ENCODE assay signal across 9 cellular contexts in the genomic region with DNA sequence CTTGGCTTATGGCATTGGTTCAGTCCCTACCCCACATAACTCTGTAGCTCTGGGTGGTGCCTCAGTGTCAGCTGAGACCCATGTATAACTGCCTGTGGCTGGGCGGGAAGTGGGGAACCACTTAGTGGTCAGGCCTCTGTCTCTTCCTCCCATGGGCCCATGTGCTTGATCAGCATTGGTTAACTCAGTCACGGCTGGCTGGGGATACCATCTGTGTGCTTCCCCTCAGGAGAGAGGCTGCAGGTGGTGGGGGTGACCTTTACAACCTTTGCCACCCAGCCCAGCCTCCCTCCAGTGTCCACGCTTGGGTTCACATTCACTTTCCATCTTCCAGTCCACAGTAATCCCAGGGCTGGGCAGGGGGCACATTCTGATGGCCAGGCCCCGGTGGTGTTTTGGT.
DNase-seq lines count a peak whose midpoint lies in the region; ATAC-seq lines count a peak whose summit lies in the region.
"Had no signal": no experiment of that assay in that cellular context is flagged by ENCODE, and none has a peak within 500 bp of the region (broad histone marks: within the 10 kb centered on the region; RNA-seq: fewer than 3 reads in every experiment).

No MANE protein-coding gene starts in this region.

- peak; percentile 63 for ATAC-seq in HG03342 (IDR thresholded peaks at IDR 0.05; ENCODE audit: unreplicated experiment)

- H3K4me3 ChIP-seq in skin epidermis = no peak overlapping the region
- H3K4me3 ChIP-seq: vagina had no signal

- DNase-seq in activated naive CD4-positive, alpha-beta T cell treated with Interleukin-2 at 50 U/mL for 16 hours = peak; percentile 48
- no peak for DNase-seq in activated naive CD4-positive, alpha-beta T cell treated with anti-CD3 and anti-CD28 coated beads, Interleukin-2, amount 50 U/mL, for 16 hours
- DNase-seq in activated CD4-positive, alpha-beta T cell treated with anti-CD3 and anti-CD28 coated beads, Interleukin-2, amount 50 U/mL, for 1 hour = peak; percentile 39
- no peak for DNase-seq in islet precursor cell
- DNase-seq in NCI-H345 (lab: John Stamatoyannopoulos, UW) = no peak
- no peak for DNase-seq in NCI-H1436 treated with DMSO at 0.1 percent for 48 hours (lab: John Stamatoyannopoulos, UW)

- peak overlapping the region in 11 of 21 experiments; percentile 6 to 90 (median 47) for H3K27ac ChIP-seq in skin epidermis
- H3K27ac ChIP-seq: vagina had no signal

Comparison
In these comparisons a context has a peak if more than half of its experiments do, and no peak if none do; other contexts are left out.
1. DNase-seq: peak in activated naive CD4-positive, alpha-beta T cell treated with Interleukin-2 at 50 U/mL for 16 hours (single experiment) and activated CD4-positive, alpha-beta T cell treated with anti-CD3 and anti-CD28 coated beads, Interleukin-2, amount 50 U/mL, for 1 hour (single experiment); none in activated naive CD4-positive, alpha-beta T cell treated with anti-CD3 and anti-CD28 coated beads, Interleukin-2, amount 50 U/mL, for 16 hours (single experiment), islet precursor cell (single experiment), NCI-H345 (single experiment) and NCI-H1436 treated with DMSO at 0.1 percent for 48 hours (single experiment).